Comparison of ENCODE assay signal across 39 cellular contexts in the genomic region with DNA sequence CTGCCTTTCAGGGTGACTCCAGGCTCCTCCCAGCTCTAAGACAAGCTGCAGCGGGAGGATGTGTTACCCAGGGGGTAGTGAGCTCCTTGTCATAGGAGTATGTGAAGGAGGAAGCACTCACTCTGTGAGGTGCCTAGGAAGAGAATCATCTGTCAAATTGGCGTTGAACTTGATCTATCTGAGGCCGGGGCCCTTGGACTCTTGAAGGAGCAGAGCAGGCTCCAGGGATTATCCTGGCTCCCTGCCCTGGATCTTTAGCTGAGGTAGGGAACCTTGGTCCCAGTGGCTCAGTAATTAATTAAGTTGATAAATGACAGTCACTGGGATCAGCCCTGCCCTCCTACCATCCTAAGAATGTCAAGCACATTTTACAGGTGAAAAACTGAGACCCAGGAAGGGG. TPM values are rescaled to one million over a fixed set of nuclear protein-coding genes. Genes with fewer than 3 reads are reported as not detected.
"Had no signal": no experiment of that assay in that cellular context is flagged by ENCODE, and none has a peak within 500 bp of the region (broad histone marks: within the 10 kb centered on the region; RNA-seq: fewer than 3 reads in every experiment).

No MANE protein-coding gene starts in this region.

- H3K9me3 Mint-ChIP-seq: activated CD4-positive, alpha-beta memory T cell treated with anti-CD3 and anti-CD28 coated beads, Interleukin-2, amount 10 ng/mL, durations not matched to agents 7 days and 5 days; activated naive CD4-positive, alpha-beta T cell treated with anti-CD3 and anti-CD28 coated beads, Interleukin-2, amount 50 U/mL, for 24 hours; effector memory CD8-positive, alpha-beta T cell; stimulated activated effector memory CD8-positive, alpha-beta T cell treated with anti-CD3 and anti-CD28 coated beads, Interleukin-12 subunit alpha, Interleukin-12 subunit beta, amount 100 ng/mL, for 72 hours; T-helper 1 cell treated with Interleukin-12 subunit alpha and Interleukin-12 subunit beta and Interleukin-4 antibody, amounts not matched to agents 30 μg/mL and 1 μg/mL, for 36 hours had no signal

- ATAC-seq: activated CD4-positive, CD25-positive, alpha-beta regulatory T cell treated with anti-CD3 and anti-CD28 coated beads, Interleukin-2, amount 50 U/mL, for 24 hours; body of pancreas; effector memory CD8-positive, alpha-beta T cell; gastrocnemius medialis; left ventricle myocardium superior; right lobe of liver; stimulated activated effector memory CD8-positive, alpha-beta T cell treated with anti-CD3 and anti-CD28 coated beads, Interleukin-12 subunit alpha, Interleukin-12 subunit beta, amount 100 ng/mL, for 72 hours had no signal

- H3K9me3 ChIP-seq: body of pancreas, gastrocnemius medialis, right lobe of liver, thoracic aorta, vagina had no signal

- H3K36me3 Mint-ChIP-seq: activated naive CD4-positive, alpha-beta T cell treated with anti-CD3 and anti-CD28 coated beads, Interleukin-2, amount 50 U/mL, for 24 hours; stimulated activated effector memory CD8-positive, alpha-beta T cell treated with anti-CD3 and anti-CD28 coated beads, Interleukin-12 subunit alpha, Interleukin-12 subunit beta, amount 100 ng/mL, for 72 hours had no signal

- H3K4me3 Mint-ChIP-seq: activated CD4-positive, alpha-beta memory T cell treated with anti-CD3 and anti-CD28 coated beads, Interleukin-2, amount 10 ng/mL, durations not matched to agents 7 days and 5 days; activated naive CD4-positive, alpha-beta T cell treated with anti-CD3 and anti-CD28 coated beads, Interleukin-2, amount 50 U/mL, for 24 hours; activated T-cell treated with anti-CD3 and anti-CD28 coated beads, Interleukin-2, amount 50 U/mL, for 24 hours; effector memory CD8-positive, alpha-beta T cell; neural crest cell; stimulated activated effector memory CD8-positive, alpha-beta T cell treated with anti-CD3 and anti-CD28 coated beads, Interleukin-12 subunit alpha, Interleukin-12 subunit beta, amount 100 ng/mL, for 72 hours; stimulated activated naive CD8-positive, alpha-beta T cell treated with anti-CD3 and anti-CD28 coated beads, Interleukin-15, Interleukin-2, amounts not matched to agents 100 ng/mL and 50 ng/mL, for 24 hours; T-helper 1 cell treated with Interleukin-12 subunit alpha and Interleukin-12 subunit beta and Interleukin-4 antibody, amounts not matched to agents 30 μg/mL and 1 μg/mL, for 36 hours had no signal

- H3K27me3 ChIP-seq: body of pancreas, dorsolateral prefrontal cortex, right lobe of liver, vagina had no signal

- DNase-seq: activated CD4-positive, alpha-beta memory T cell treated with anti-CD3 and anti-CD28 coated beads, Interleukin-2, amount 10 ng/mL, durations not matched to agents 7 days and 5 days; activated CD4-positive, alpha-beta T cell treated with anti-CD3 and anti-CD28 coated beads for 48 hours; activated CD8-positive, alpha-beta memory T cell treated with anti-CD3 and anti-CD28 coated beads, Interleukin-2, amount 50 U/mL, for 48 hours; activated gamma-delta T cell treated with Interleukin-2 at 50 U/mL for 16 hours; activated T-cell treated with anti-CD3 and anti-CD28 coated beads, Interleukin-2, amount 50 U/mL, for 24 hours; anterior cingulate cortex; body of pancreas; cerebellar nuclear complex; dorsolateral prefrontal cortex; effector memory CD8-positive, alpha-beta T cell; erythroblast; gastrocnemius medialis; islet precursor cell; left ventricle myocardium superior; stimulated activated CD4-positive, alpha-beta T cell treated with anti-CD3 and anti-CD28 coated beads, Interleukin-4, amount 100 ng/mL, for 24 hours; SW 1271; T-helper 9 cell; trophoblast cell had no signal

- H3K4me1 Mint-ChIP-seq: activated CD4-positive, alpha-beta memory T cell treated with anti-CD3 and anti-CD28 coated beads, Interleukin-2, amount 10 ng/mL, durations not matched to agents 7 days and 5 days; activated naive CD4-positive, alpha-beta T cell treated with anti-CD3 and anti-CD28 coated beads, Interleukin-2, amount 50 U/mL, for 24 hours; neural crest cell; stimulated activated effector memory CD8-positive, alpha-beta T cell treated with anti-CD3 and anti-CD28 coated beads, Interleukin-12 subunit alpha, Interleukin-12 subunit beta, amount 100 ng/mL, for 72 hours had no signal

- H3K4me1 ChIP-seq: body of pancreas, gastrocnemius medialis, right lobe of liver, vagina had no signal

- H3K36me3 ChIP-seq: cardiac muscle cell, gastrocnemius medialis, right lobe of liver, thoracic aorta, vagina had no signal

- H3K27ac Mint-ChIP-seq: activated CD4-positive, alpha-beta memory T cell treated with anti-CD3 and anti-CD28 coated beads, Interleukin-2, amount 10 ng/mL, durations not matched to agents 7 days and 5 days; activated naive CD4-positive, alpha-beta T cell treated with anti-CD3 and anti-CD28 coated beads, Interleukin-2, amount 50 U/mL, for 24 hours; activated T-cell treated with anti-CD3 and anti-CD28 coated beads, Interleukin-2, amount 50 U/mL, for 24 hours; effector memory CD8-positive, alpha-beta T cell; progenitor cell of endocrine pancreas; stimulated activated effector memory CD8-positive, alpha-beta T cell treated with anti-CD3 and anti-CD28 coated beads, Interleukin-12 subunit alpha, Interleukin-12 subunit beta, amount 100 ng/mL, for 72 hours; stimulated activated naive CD8-positive, alpha-beta T cell treated with anti-CD3 and anti-CD28 coated beads, Interleukin-15, Interleukin-2, amounts not matched to agents 100 ng/mL and 50 ng/mL, for 24 hours; T-helper 1 cell treated with Interleukin-12 subunit alpha and Interleukin-12 subunit beta and Interleukin-4 antibody, amounts not matched to agents 30 μg/mL and 1 μg/mL, for 36 hours had no signal

- H3K27ac ChIP-seq: body of pancreas, cardiac muscle cell, coronary artery, dorsolateral prefrontal cortex, gastrocnemius medialis, hepatocyte, right lobe of liver, thoracic aorta, vagina, VCaP had no signal

- H3K4me3 ChIP-seq: body of pancreas, cardiac muscle cell, coronary artery, dorsolateral prefrontal cortex, gastrocnemius medialis, hepatocyte, right lobe of liver, thoracic aorta, vagina had no signal

RNA-seq across cellular contexts. Expression of gene ADGRD2, which starts 15.5 kb away (rescaled TPM):
- total RNA-seq: activated CD4-positive, alpha-beta memory T cell treated with anti-CD3 and anti-CD28 coated beads, Interleukin-2, amount 10 ng/mL, durations not matched to agents 7 days and 5 days; body of pancreas; cardiac muscle cell; gastrocnemius medialis; hepatocyte; left ventricle myocardium superior; lung microvascular endothelial cell; mesenteric fat pad; mucosa of gallbladder; omental fat pad; progenitor cell of endocrine pancreas; renal cortical epithelial cell; right lobe of liver; skeletal muscle tissue; subcutaneous adipose tissue; thoracic aorta had no signal

RNA-seq across cellular contexts. Expression of gene NR5A1, which starts 41.5 kb away (rescaled TPM):
- total RNA-seq: activated CD4-positive, alpha-beta memory T cell treated with anti-CD3 and anti-CD28 coated beads, Interleukin-2, amount 10 ng/mL, durations not matched to agents 7 days and 5 days; body of pancreas; gastrocnemius medialis; left ventricle myocardium superior; lung microvascular endothelial cell; mesenteric fat pad; omental fat pad; renal cortical epithelial cell; skeletal muscle tissue; subcutaneous adipose tissue; thoracic aorta had no signal
